Comparison of ENCODE assay signal across 25 cellular contexts in the genomic region with DNA sequence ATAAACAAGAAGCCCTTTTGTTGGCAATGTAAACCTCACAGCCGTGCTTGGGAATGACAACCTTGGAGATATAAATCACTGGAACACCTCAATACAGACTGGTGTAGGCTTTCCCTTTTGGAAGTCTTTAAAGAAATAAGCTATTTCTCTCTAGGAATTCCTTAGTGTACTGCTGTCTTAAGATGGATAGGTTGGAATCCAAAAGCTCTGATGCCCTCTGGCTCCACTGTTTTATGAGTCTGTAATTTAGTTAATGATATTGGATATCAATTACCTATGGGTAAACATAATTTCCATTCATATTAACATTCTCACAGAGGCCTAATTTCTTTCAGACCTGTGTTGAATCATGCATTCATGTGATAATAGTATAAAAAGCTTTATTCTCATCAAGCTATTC.
"Had no signal": no experiment of that assay in that cellular context is flagged by ENCODE, and none has a peak within 500 bp of the region (broad histone marks: within the 10 kb centered on the region; RNA-seq: fewer than 3 reads in every experiment).

No MANE protein-coding gene starts in this region.

- H3K27ac ChIP-seq: HL-60, KMS-11, PC-9, Peyer's patch, SJCRH30 had no signal

- H3K4me3 ChIP-seq: K562, PC-9, Peyer's patch, SJCRH30 had no signal

- H3K4me1 Mint-ChIP-seq: IgD-negative memory B cell, T-helper 17 cell had no signal

- H3K27me3 ChIP-seq: Peyer's patch, SJCRH30 had no signal

- H2AFZ ChIP-seq: PC-9 had no signal

- H3K9me3 ChIP-seq: Peyer's patch, SJCRH30 had no signal

- H3K4me1 ChIP-seq: Peyer's patch had no signal

- H3K4me3 Mint-ChIP-seq: IgD-negative memory B cell; T-helper 17 cell; T-helper 2 cell treated with Interferon-gamma antibody and Interleukin-4, amounts not matched to agents 5 μg/mL and 100 μg/mL, for 36 hours had no signal

- H3K9ac ChIP-seq: KMS-11 had no signal

- H3K4me2 ChIP-seq: KMS-11, PC-9 had no signal

- ATAC-seq: K562, Right ventricle myocardium inferior, SK-N-SH treated with all-trans-retinoic acid at 6 μM for 48 hours, T-helper 17 cell had no signal

- DNase-seq: Kasumi-1; MM.1S; NCI-H1092 treated with DMSO at 0.1 percent for 48 hours; NCI-H1417 treated with DMSO at 0.1 percent for 48 hours; NCI-H1694; NCI-H187 treated with DMSO at 0.1 percent for 48 hours; NCI-H2081; NCI-H2107; NCI-H2171 treated with DMSO at 0.1 percent for 48 hours; NCI-H524; NCI-H526 treated with DMSO at 0.1 percent for 48 hours; NK-92 treated with Interleukin-12 subunit alpha and Interleukin-12 subunit beta, amount 100 ng/mL, for 24 hours; PC-9; Peyer's patch; SHP77 treated with DMSO at 0.1 percent for 48 hours; SJCRH30; T-helper 1 cell; T-helper 17 cell had no signal

- H3K36me3 Mint-ChIP-seq: IgD-negative memory B cell had no signal

- H3K27me3 Mint-ChIP-seq: IgD-negative memory B cell, T-helper 17 cell had no signal

- H3K36me3 ChIP-seq: Peyer's patch, SJCRH30 had no signal

- H3K27ac Mint-ChIP-seq: IgD-negative memory B cell; T-helper 17 cell; T-helper 2 cell treated with Interferon-gamma antibody and Interleukin-4, amounts not matched to agents 5 μg/mL and 100 μg/mL, for 36 hours had no signal
